In the genomic region with DNA sequence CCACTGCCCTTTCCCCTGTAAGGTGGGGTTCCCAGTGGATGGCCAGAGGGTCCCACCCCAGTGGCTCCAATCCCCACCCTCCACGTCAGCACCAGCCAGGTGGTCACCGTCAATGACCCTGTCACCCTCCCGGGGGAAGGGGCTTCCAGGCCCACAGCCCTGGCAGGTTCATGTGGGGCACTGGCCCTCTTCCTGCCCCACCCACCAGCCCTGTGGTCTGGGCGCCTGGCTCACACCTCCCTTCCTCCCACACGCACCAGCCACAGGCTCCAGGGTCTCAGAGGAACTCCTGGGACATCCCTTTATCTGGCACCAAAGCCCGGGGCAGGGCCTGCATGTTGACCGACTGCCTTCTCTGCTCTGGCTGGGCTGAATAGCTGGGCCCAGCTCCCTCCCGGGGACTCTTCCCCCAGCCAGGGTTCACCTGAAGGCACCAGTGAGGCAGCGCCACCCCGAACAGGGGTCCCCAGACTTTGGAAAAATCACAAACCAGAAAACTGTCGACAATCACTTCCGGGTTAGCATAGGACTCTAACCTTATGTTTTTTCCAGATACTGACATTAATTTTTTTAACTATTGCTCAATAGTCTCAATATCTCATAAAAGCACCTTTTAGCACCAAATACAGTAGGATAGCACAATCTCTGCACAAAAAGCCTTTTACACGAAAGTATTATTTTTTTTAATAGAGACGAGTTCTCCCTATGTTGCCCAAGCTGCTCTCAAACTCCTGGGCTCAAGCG, we compare ENCODE assay signal across 17 cellular contexts.
"Had no signal": no experiment of that assay in that cellular context is flagged by ENCODE, and none has a peak within 500 bp of the region (broad histone marks: within the 10 kb centered on the region; RNA-seq: fewer than 3 reads in every experiment).

No MANE protein-coding gene starts in this region.

- H3K4me1 ChIP-seq: right lobe of liver had no signal

- H3K36me3 ChIP-seq: right lobe of liver, thoracic aorta had no signal

- H3K4me3 Mint-ChIP-seq: activated CD4-positive, alpha-beta T cell treated with anti-CD3 and anti-CD28 coated beads, Interleukin-2, amount 10 ng/mL, durations not matched to agents 24 days and 14 days; activated naive CD8-positive, alpha-beta T cell treated with anti-CD3 and anti-CD28 coated beads, Interleukin-2, amount 10 ng/mL, durations not matched to agents 7 days and 5 days; brain; nephron had no signal

- DNase-seq: activated CD4-positive, alpha-beta T cell treated with anti-CD3 and anti-CD28 coated beads, Interleukin-2, amount 10 ng/mL, durations not matched to agents 24 days and 14 days; activated CD4-positive, CD25-positive, alpha-beta regulatory T cell; activated CD8-positive, alpha-beta memory T cell treated with anti-CD3 and anti-CD28 coated beads for 24 hours; activated naive CD4-positive, alpha-beta T cell; activated naive CD8-positive, alpha-beta T cell treated with anti-CD3 and anti-CD28 coated beads, Interleukin-2, amount 10 ng/mL, durations not matched to agents 7 days and 5 days; cerebellar nuclear complex; effector CD8-positive, alpha-beta T cell; foreskin melanocyte; kidney glomerular epithelial cell; mesendoderm; occipital lobe; right lobe of liver had no signal

- H3K27ac Mint-ChIP-seq: activated CD4-positive, alpha-beta T cell treated with anti-CD3 and anti-CD28 coated beads, Interleukin-2, amount 10 ng/mL, durations not matched to agents 24 days and 14 days; activated naive CD8-positive, alpha-beta T cell treated with anti-CD3 and anti-CD28 coated beads, Interleukin-2, amount 10 ng/mL, durations not matched to agents 7 days and 5 days; brain; nephron; progenitor cell of endocrine pancreas had no signal

- H3K4me2 ChIP-seq: smooth muscle cell had no signal

- H3K4me1 Mint-ChIP-seq: activated CD4-positive, alpha-beta T cell treated with anti-CD3 and anti-CD28 coated beads, Interleukin-2, amount 10 ng/mL, durations not matched to agents 24 days and 14 days had no signal

- H3K4me3 ChIP-seq: right lobe of liver, smooth muscle cell, thoracic aorta had no signal

- H3K27ac ChIP-seq: right lobe of liver, thoracic aorta had no signal

- H3K27me3 ChIP-seq: right lobe of liver had no signal
